ENCODE assay signal across 8 cellular contexts in the genomic region with DNA sequence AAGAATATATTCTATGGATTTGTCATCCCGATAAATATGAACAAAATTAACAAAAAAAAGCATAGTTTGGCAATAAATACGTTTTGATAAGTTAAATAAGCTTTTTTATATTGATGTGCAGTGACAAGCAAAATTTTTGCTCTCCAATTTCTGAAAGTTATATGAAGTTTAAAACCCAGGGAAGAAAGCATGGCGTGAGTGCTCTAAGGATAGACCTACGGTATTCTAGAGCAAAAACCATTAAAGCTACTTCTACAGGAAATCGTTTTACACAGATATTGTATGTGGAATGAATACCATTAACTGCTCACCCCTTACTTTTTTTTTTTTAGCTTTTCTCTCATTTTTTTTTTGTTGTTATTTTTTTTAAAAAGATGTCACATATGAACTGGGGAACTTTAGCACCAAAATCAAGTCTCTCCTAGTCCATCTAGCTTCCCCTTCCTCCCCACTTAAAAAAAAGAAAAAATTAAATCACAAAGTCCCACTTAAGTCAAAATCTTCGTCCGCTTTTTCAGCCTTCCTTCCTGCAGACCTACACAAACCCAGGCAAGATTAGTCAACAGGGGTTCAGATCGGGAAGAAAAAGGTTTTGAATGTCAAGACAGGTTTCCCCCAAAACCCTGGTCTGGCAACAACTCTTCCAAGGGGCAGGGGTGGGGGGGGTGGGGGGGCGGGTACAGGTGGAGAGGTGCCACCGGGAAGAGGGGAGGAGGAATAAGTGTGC. TPM values are rescaled to one million over a fixed set of nuclear protein-coding genes. Genes with fewer than 3 reads are reported as not detected.
DNase-seq lines count a peak whose midpoint lies in the region; ATAC-seq and TF ChIP-seq lines count a peak whose summit lies in the region.

No MANE protein-coding gene starts in this region.

- H3K9ac ChIP-seq in GM23248: peak overlapping the region; percentile 99

- peaks cover 2% of the 10 kb centered on the region for H3K9me3 Mint-ChIP-seq in activated CD8-positive, alpha-beta T cell treated with anti-CD3 and anti-CD28 coated beads for 36 hours

- no peaks in the 10 kb centered on the region for H3K27me3 Mint-ChIP-seq in activated CD8-positive, alpha-beta T cell treated with anti-CD3 and anti-CD28 coated beads for 36 hours

- in situ Hi-C loops in GM23248 (cut with MboI): loop anchor here (10.0 kb wide), 2 partner anchors 264 to 534 kb away; no protein-coding TSS in a partner anchor

- H3K27me3 ChIP-seq in GM23248 (replicated peaks; ENCODE audit: insufficient read depth): no peaks in the 10 kb centered on the region

- H3K9me2 ChIP-seq in GM23248 (ENCODE audit: insufficient read depth): no peaks in the 10 kb centered on the region

- peaks cover 56% of the 10 kb centered on the region for H3K79me2 ChIP-seq in GM23248 (ENCODE audit: insufficient read depth)

- peak overlapping the region; percentile 100 for H3K27ac Mint-ChIP-seq in activated CD8-positive, alpha-beta T cell treated with anti-CD3 and anti-CD28 coated beads for 36 hours

- peak overlapping the region; percentile 80 for H3K4me3 ChIP-seq in GM23248
- peak overlapping the region; percentile 62 to 90 (median 79) for H3K4me3 ChIP-seq in skin epidermis

- H3K4me1 ChIP-seq in GM23248 (ENCODE audit: insufficient read depth): peaks cover 44% of the 10 kb centered on the region

- DNase-seq in GM23248 (peak; percentile 38), glomerular visceral epithelial cell (ENCODE audit: extremely low spot score) (peak; percentile 30), middle frontal gyrus (ENCODE audit: extremely low spot score, low spot score) (no peak), cerebellar cortex (ENCODE audit: low spot score) (no peak), posterior cingulate gyrus (no peak)
- no peak for DNase-seq in activated CD8-positive, alpha-beta T cell treated with anti-CD3 and anti-CD28 coated beads for 36 hours

- peaks cover 13% of the 10 kb centered on the region; the same call in 1 of the 2 replicates for H4K20me1 ChIP-seq in GM23248 (ENCODE audit: insufficient read depth)

- H3K36me3 Mint-ChIP-seq in activated CD8-positive, alpha-beta T cell treated with anti-CD3 and anti-CD28 coated beads for 36 hours (ENCODE audit: low read depth): peaks cover 60% of the 10 kb centered on the region

- intact Hi-C loops in activated CD8-positive, alpha-beta T cell treated with anti-CD3 and anti-CD28 coated beads for 36 hours (cut with micrococcal nuclease): loop anchor here (5.0 to 10.0 kb wide), 3 partner anchors 71 to 504 kb away; no protein-coding TSS in a partner anchor
- intact Hi-C loops in posterior cingulate gyrus (cut with DNase I): loop anchor here (1.0 kb wide), 1 partner anchor 540 kb away; no protein-coding TSS in a partner anchor

- H3K4me3 Mint-ChIP-seq in activated CD8-positive, alpha-beta T cell treated with anti-CD3 and anti-CD28 coated beads for 36 hours: peak overlapping the region; percentile 88

- H3K9me3 ChIP-seq in GM23248 (ENCODE audit: low read depth): no peaks in the 10 kb centered on the region

- WGBS in GM23248 (ENCODE audit: low coverage in 1 of 2, low lambda C conversion rate in 2 of 2, missing lambda C conversion rate in 2 of 2), 2 experiments: 4% methylated on average over 10 of the region's 10 CpGs

- peak overlapping the region; percentile 97 for H3K4me2 ChIP-seq in GM23248 (ENCODE audit: unreplicated experiment)

- H3K27ac ChIP-seq in GM23248 (peak overlapping the region; percentile 100), skin epidermis (peak overlapping the region; percentile 9 to 100 (median 100))

- peaks cover 71% of the 10 kb centered on the region for H3F3A ChIP-seq in GM23248 (ENCODE audit: insufficient read depth)

- peaks cover 52% of the 10 kb centered on the region for H3K4me1 Mint-ChIP-seq in activated CD8-positive, alpha-beta T cell treated with anti-CD3 and anti-CD28 coated beads for 36 hours (ENCODE audit: low read depth)

- H2AFZ ChIP-seq in GM23248: no peak overlapping the region

- no peak for ATAC-seq in activated CD8-positive, alpha-beta T cell treated with anti-CD3 and anti-CD28 coated beads for 36 hours
- no peak for ATAC-seq in HG02588 (IDR thresholded peaks at IDR 0.05; ENCODE audit: unreplicated experiment)

- no peak for TF ChIP-seq CTCF in activated CD8-positive, alpha-beta T cell treated with anti-CD3 and anti-CD28 coated beads for 36 hours (IDR thresholded peaks at IDR 0.05)

- POLR2A ChIA-PET in activated CD8-positive, alpha-beta T cell treated with anti-CD3 and anti-CD28 coated beads for 36 hours (lab: Charles Lee): interaction anchor here (0.6 to 9.4 kb wide), 19 partner anchors 8 to 543 kb away, joined by 3 to 207 read pairs (median 4); no protein-coding TSS in a partner anchor

- H3K36me3 ChIP-seq in GM23248 (ENCODE audit: low read depth): peaks cover 48% of the 10 kb centered on the region

- CTCF ChIA-PET in activated CD8-positive, alpha-beta T cell treated with anti-CD3 and anti-CD28 coated beads for 36 hours (lab: Charles Lee): interaction anchor here (0.7 to 16.7 kb wide), 27 partner anchors 8 to 845 kb away, joined by 3 to 268 read pairs (median 4); no protein-coding TSS in a partner anchor

RNA-seq across cellular contexts. Expression of a gene that starts 4.4 kb away (rescaled TPM):
- 88.0 and 92.9 TPM in 2 replicates for total RNA-seq in GM23248 (2014; rRNA removed; shearing (Covaris generic))
- 599 and 620 TPM in 2 replicates for polyA plus RNA-seq in GM23248 (2016; fragmentation: Nextera tagmentation; extraction: Ambion mirVana)
- 10 to 100 TPM; 57.4 to 60.6 TPM for total RNA-seq in activated CD8-positive, alpha-beta T cell treated with anti-CD3 and anti-CD28 coated beads for 36 hours

Comparison
In these comparisons a context has a peak if more than half of its experiments do, and no peak if none do; other contexts are left out.
1. DNase-seq: peak in GM23248 (single experiment) and glomerular visceral epithelial cell (single experiment); none in activated CD8-positive, alpha-beta T cell treated with anti-CD3 and anti-CD28 coated beads for 36 hours (single experiment), middle frontal gyrus (single experiment), cerebellar cortex (single experiment) and posterior cingulate gyrus (0 of 10).